Comparison of ENCODE assay signal across 1 cellular context in genomic region chr2:223113161-223113560, GRCh38.
TF ChIP-seq lines count a peak whose summit lies in the region.

No MANE protein-coding gene starts in this region.

TF ChIP-seq in endothelial cell of umbilical vein, 7 proteins besides CTCF, POLR2A, EP300 and RAD21:
- TF ChIP-seq FOS (IDR thresholded peaks at IDR 0.05; ENCODE audit: borderline replicate concordance, insufficient read depth, low read length) (peak; percentile 36), POLR2AphosphoS5 (IDR thresholded peaks at IDR 0.05; ENCODE audit: insufficient read depth, low read depth, low read length) (no peak)
